10 cellular contexts compared by ENCODE assay signal in the genomic region with DNA sequence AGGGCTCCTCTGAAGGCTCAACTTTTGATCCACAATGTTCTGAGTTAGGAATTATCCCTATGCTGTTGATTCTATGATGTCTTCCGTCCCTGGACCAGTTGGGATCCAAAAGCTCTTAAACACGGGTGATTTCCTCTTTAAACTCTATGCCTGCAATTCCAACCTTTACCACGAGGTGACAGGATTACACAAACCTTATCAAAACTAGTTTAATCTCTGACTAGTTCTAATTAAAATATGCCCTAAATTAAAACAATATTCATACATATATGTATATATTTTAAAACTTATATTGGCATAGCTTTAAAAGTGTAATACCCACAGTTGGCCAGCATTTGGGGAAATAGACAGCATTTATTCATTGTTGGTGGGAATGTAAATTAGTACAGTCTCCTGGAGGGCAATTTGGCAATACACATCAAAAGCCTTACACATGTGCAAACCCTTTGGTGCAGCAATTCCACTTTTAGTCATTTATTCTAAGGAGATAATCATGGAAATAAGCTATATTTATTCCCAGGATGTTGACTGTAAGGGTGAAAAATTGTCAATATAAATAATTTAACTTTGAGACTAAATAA. TPM values are rescaled to one million over a fixed set of nuclear protein-coding genes. Genes with fewer than 3 reads are reported as not detected.
DNase-seq lines count a peak whose midpoint lies in the region; ATAC-seq and TF ChIP-seq lines count a peak whose summit lies in the region.
"Had no signal": no experiment of that assay in that cellular context is flagged by ENCODE, and none has a peak within 500 bp of the region (broad histone marks: within the 10 kb centered on the region; RNA-seq: fewer than 3 reads in every experiment).

No MANE protein-coding gene starts in this region.

- intact Hi-C loops in activated CD4-positive, alpha-beta T cell treated with anti-CD3 and anti-CD28 coated beads for 36 hours (cut with DNase I, micrococcal nuclease) = loop anchor here (5.0 kb wide), 2 partner anchors 303 to 1208 kb away; no protein-coding TSS in a partner anchor

- no peak overlapping the region for H3K4me3 ChIP-seq in Peyer's patch
- H3K4me3 ChIP-seq in fibroblast of mammary gland (ENCODE audit: control insufficient read depth, low read depth, low read length) = no peak overlapping the region
- H3K4me3 ChIP-seq in suprapubic skin = no peak overlapping the region

- no peaks in the 10 kb centered on the region for H3K27me3 ChIP-seq in Peyer's patch
- peaks cover 10% of the 10 kb centered on the region for H3K27me3 ChIP-seq in suprapubic skin

- peaks cover 3% of the 10 kb centered on the region for H3K4me1 Mint-ChIP-seq in activated CD4-positive, alpha-beta T cell treated with anti-CD3 and anti-CD28 coated beads for 36 hours

- peak; percentile 8 to 71 (median 52) for TF ChIP-seq CTCF in Peyer's patch (IDR thresholded peaks at IDR 0.05)
- peak; percentile 67 for TF ChIP-seq CTCF in fibroblast of mammary gland (conservative IDR thresholded peaks at IDR 0.05; ENCODE audit: control insufficient read depth, insufficient read depth, low read depth, low read length)
- TF ChIP-seq CTCF in suprapubic skin (IDR thresholded peaks at IDR 0.05) = peak; percentile 10 to 18

- WGBS in suprapubic skin = 68% methylated on average over 3 of the region's 3 CpGs

- POLR2A ChIA-PET in activated CD4-positive, alpha-beta T cell treated with anti-CD3 and anti-CD28 coated beads for 36 hours (lab: Charles Lee) = no interaction called here

- no peak overlapping the region for H3K4me3 Mint-ChIP-seq in activated CD4-positive, alpha-beta T cell treated with anti-CD3 and anti-CD28 coated beads for 36 hours

- TF ChIP-seq POLR2A in Peyer's patch (IDR thresholded peaks at IDR 0.05) (no peak), suprapubic skin (IDR thresholded peaks at IDR 0.05) (no peak)

- H3K9me3 ChIP-seq in Peyer's patch (peaks cover 0 to 9% (median 0%) of the 10 kb centered on the region in 4 donors), suprapubic skin (peaks cover 8% of the 10 kb centered on the region)

- H3K9me3 Mint-ChIP-seq in activated CD4-positive, alpha-beta T cell treated with anti-CD3 and anti-CD28 coated beads for 36 hours (ENCODE audit: low read depth) = peaks cover 10% of the 10 kb centered on the region

- no peak overlapping the region for H3K27ac Mint-ChIP-seq in activated CD4-positive, alpha-beta T cell treated with anti-CD3 and anti-CD28 coated beads for 36 hours

- peaks cover 6% of the 10 kb centered on the region for H3K27me3 Mint-ChIP-seq in activated CD4-positive, alpha-beta T cell treated with anti-CD3 and anti-CD28 coated beads for 36 hours

- no peaks in the 10 kb centered on the region for H3K36me3 Mint-ChIP-seq in activated CD4-positive, alpha-beta T cell treated with anti-CD3 and anti-CD28 coated beads for 36 hours (ENCODE audit: low read depth)

- ATAC-seq in activated CD4-positive, alpha-beta T cell treated with anti-CD3 and anti-CD28 coated beads for 36 hours = no peak
- ATAC-seq in GM19467 (IDR thresholded peaks at IDR 0.05; ENCODE audit: unreplicated experiment) = no peak

- CTCF ChIA-PET in activated CD4-positive, alpha-beta T cell treated with anti-CD3 and anti-CD28 coated beads for 36 hours (lab: Charles Lee) = interaction anchor here (0.5 to 2.0 kb wide), 15 partner anchors 11 to 1420 kb away, joined by 3 to 8 read pairs (median 3); no protein-coding TSS in a partner anchor

- H3K36me3 ChIP-seq in Peyer's patch = no peaks in the 10 kb centered on the region
- no peaks in the 10 kb centered on the region for H3K36me3 ChIP-seq in suprapubic skin

- H3K27ac ChIP-seq in Peyer's patch = no peak overlapping the region
- no peak overlapping the region for H3K27ac ChIP-seq in suprapubic skin

- H3K4me1 ChIP-seq in Peyer's patch = peaks cover 0 to 7% (median 0%) of the 10 kb centered on the region in 4 donors
- peaks cover 27% of the 10 kb centered on the region for H3K4me1 ChIP-seq in suprapubic skin

- TF ChIP-seq EP300 in suprapubic skin (IDR thresholded peaks at IDR 0.05) = no peak

- DNase-seq in activated CD4-positive, alpha-beta T cell treated with anti-CD3 and anti-CD28 coated beads for 36 hours = peak; percentile 25
- DNase-seq in activated CD4-positive, alpha-beta T cell treated with anti-CD3 and anti-CD28 coated beads, Interleukin-2, amount 50 U/mL, for 48 hours = no peak
- DNase-seq in Peyer's patch = no peak
- DNase-seq in fibroblast of mammary gland (ENCODE audit: low read depth) = peak; percentile 23
- no peak for DNase-seq in suprapubic skin (ENCODE audit: low spot score in 2 of 2)
- DNase-seq in activated gamma-delta T cell (lab: John Stamatoyannopoulos, UW) = no peak
- DNase-seq in NCI-H128 (lab: John Stamatoyannopoulos, UW; ENCODE audit: unreplicated experiment) = no peak
- DNase-seq: COR-L47; stimulated activated CD4-positive, alpha-beta T cell treated with anti-CD3 and anti-CD28 coated beads, Interleukin-12 subunit alpha, Interleukin-12 subunit beta, amount 100 ng/mL, for 4 hours had no signal

RNA-seq across cellular contexts. Expression of gene PHYKPL, which starts 51.6 kb away (rescaled TPM):
- total RNA-seq in activated CD4-positive, alpha-beta T cell treated with anti-CD3 and anti-CD28 coated beads for 36 hours = 10 to 100 TPM; 67.2 to 68.4 TPM
- total RNA-seq in Peyer's patch = 100 to 1,000 TPM; 180 to 441 (median 280) TPM
- 10 to 100 TPM; 27.1 to 50.5 (median 35.7) TPM for total RNA-seq in suprapubic skin

Comparison
In these comparisons a context has a peak if more than half of its experiments do, and no peak if none do; other contexts are left out.
1. DNase-seq: peak in activated CD4-positive, alpha-beta T cell treated with anti-CD3 and anti-CD28 coated beads for 36 hours (single experiment) and fibroblast of mammary gland (single experiment); none in activated CD4-positive, alpha-beta T cell treated with anti-CD3 and anti-CD28 coated beads, Interleukin-2, amount 50 U/mL, for 48 hours (0 of 2), Peyer's patch (0 of 3), suprapubic skin (0 of 2), activated gamma-delta T cell (single experiment) and NCI-H128 (single experiment).
2. CTCF ChIP-seq: peak in every context shown above with its lines; median percentile 67 in fibroblast of mammary gland; 52 in Peyer's patch; 14 in suprapubic skin.